In genomic region chr6:33763483-33763882, GRCh38 we compare ENCODE assay signal across 17 cellular contexts. TPM values are rescaled to one million over a fixed set of nuclear protein-coding genes. Genes with fewer than 3 reads are reported as not detected.
DNase-seq lines count a peak whose midpoint lies in the region; ATAC-seq and TF ChIP-seq lines count a peak whose summit lies in the region.
"Had no signal": no experiment of that assay in that cellular context is flagged by ENCODE, and none has a peak within 500 bp of the region (broad histone marks: within the 10 kb centered on the region; RNA-seq: fewer than 3 reads in every experiment).

No MANE protein-coding gene starts in this region.

- H3K9me3 Mint-ChIP-seq in endodermal cell = peaks cover 6% of the 10 kb centered on the region
- H3K9me3 Mint-ChIP-seq: HFFc6 had no signal

- H3K27ac Mint-ChIP-seq in endodermal cell = peak overlapping the region; percentile 10
- H3K27ac Mint-ChIP-seq: CD4-positive, alpha-beta memory T cell; HFFc6; IgD-negative memory B cell had no signal

- H3K27me3 ChIP-seq in endodermal cell (ENCODE audit: control insufficient read depth, insufficient read depth, low read length, poor library complexity, severe bottlenecking) (no peaks in the 10 kb centered on the region), neuronal stem cell (ENCODE audit: control insufficient read depth in 3 of 3, insufficient read depth in 3 of 3, low read depth in 1 of 3, low read length in 3 of 3) (peaks cover 0 to 4% (median 0%) of the 10 kb centered on the region in 3 experiments)
- H3K27me3 ChIP-seq: BE2C had no signal

- no peak overlapping the region for H2BK120ac ChIP-seq in neuronal stem cell (ENCODE audit: low read depth, low read length)

- TF ChIP-seq CTCF in VCaP (conservative IDR thresholded peaks at IDR 0.05) (no peak), endodermal cell (conservative IDR thresholded peaks at IDR 0.05) (no peak), foreskin fibroblast (IDR thresholded peaks at IDR 0.05; ENCODE audit: low read depth, low read length) (no peak)

- no peak overlapping the region for H3K4me2 ChIP-seq in neuronal stem cell (ENCODE audit: insufficient read depth, low read length, poor library complexity, severe bottlenecking)

- no peak overlapping the region for H3K23ac ChIP-seq in neuronal stem cell (ENCODE audit: low read depth, low read length, poor library complexity)

- H3K27me3 Mint-ChIP-seq in endodermal cell (ENCODE audit: insufficient read depth) = peaks cover 8% of the 10 kb centered on the region

- no peak overlapping the region for H3K18ac ChIP-seq in neuronal stem cell (ENCODE audit: low read length)

- H4K91ac ChIP-seq in neuronal stem cell (ENCODE audit: low read depth, low read length, poor library complexity) = no peak overlapping the region

- WGBS in endodermal cell (ENCODE audit: insufficient coverage in 1 of 2, insufficient read length in 1 of 2), 2 experiments = 88 to 92% methylated on average over 4 to 6 of the region's 6 CpGs
- no CpG with 5 or more reads among the region's 6 CpGs for WGBS in neuronal stem cell (ENCODE audit: extremely low coverage in 2 of 2, insufficient read length in 2 of 2, insufficient replicate concordance in 1 of 2), 2 donors

- no peak overlapping the region for H2AFZ ChIP-seq in neuronal stem cell (ENCODE audit: low read length)
- H2AFZ ChIP-seq: GM23248 had no signal

- no peaks in the 10 kb centered on the region for H3K79me1 ChIP-seq in neuronal stem cell (ENCODE audit: low read depth, low read length)

- H3K4me3 Mint-ChIP-seq in endodermal cell = no peak overlapping the region
- H3K4me3 Mint-ChIP-seq: CD4-positive, alpha-beta memory T cell; HFFc6; IgD-negative memory B cell had no signal

- H2AK5ac ChIP-seq in neuronal stem cell (ENCODE audit: low read depth, low read length) = peak overlapping the region; percentile 64

- H2BK15ac ChIP-seq in neuronal stem cell (ENCODE audit: low read length) = no peak overlapping the region

- H3K9me3 ChIP-seq in endodermal cell (ENCODE audit: control insufficient read depth, low read length) = no peaks in the 10 kb centered on the region
- H3K9me3 ChIP-seq in neuronal stem cell (replicated peaks in 1 of 2; ENCODE audit: control insufficient read depth in 2 of 2, insufficient read depth in 1 of 2, low read depth in 1 of 2, low read length in 2 of 2) = no peaks in the 10 kb centered on the region
- H3K9me3 ChIP-seq: BE2C had no signal

- no peak overlapping the region for H3K14ac ChIP-seq in neuronal stem cell (ENCODE audit: low read length)

- ATAC-seq in HG02642 (IDR thresholded peaks at IDR 0.05; ENCODE audit: poor library complexity, unreplicated experiment) = no peak
- ATAC-seq: HCT116, HepG2 had no signal

- H3K36me3 ChIP-seq in endodermal cell (ENCODE audit: control insufficient read depth, insufficient read depth, low read length) (no peaks in the 10 kb centered on the region), neuronal stem cell (replicated peaks in 1 of 2; ENCODE audit: control insufficient read depth in 2 of 2, insufficient read depth in 2 of 2, low read length in 2 of 2) (no peaks in the 10 kb centered on the region)
- H3K36me3 ChIP-seq: BE2C had no signal

- H3K4me3 ChIP-seq in endodermal cell (ENCODE audit: low read length) = no peak overlapping the region
- H3K4me3 ChIP-seq in neuronal stem cell (ENCODE audit: low read length in 2 of 2) = no peak overlapping the region
- H3K4me3 ChIP-seq in foreskin fibroblast (ENCODE audit: low read depth in 1 of 2, low read length in 2 of 2) = no peak overlapping the region
- H3K4me3 ChIP-seq: GM23248 had no signal

- H3K36me3 Mint-ChIP-seq in endodermal cell (ENCODE audit: low read depth) = no peaks in the 10 kb centered on the region
- H3K36me3 Mint-ChIP-seq: CD4-positive, alpha-beta memory T cell had no signal

- DNase-seq in endodermal cell = no peak
- no peak for DNase-seq in neuronal stem cell (ENCODE audit: low spot score)
- no peak for DNase-seq in foreskin fibroblast
- DNase-seq in mucosa of gallbladder (ENCODE audit: low spot score) = no peak
- DNase-seq: BE2C; CD4-positive, alpha-beta memory T cell; DMS79 treated with DMSO at 0.1 percent for 48 hours; GF-D8; GM23248; HFFc6; KBM-7 had no signal

- H3K27ac ChIP-seq in VCaP = peak overlapping the region; percentile 76; the same call in 1 of the 2 replicates
- no peak overlapping the region for H3K27ac ChIP-seq in endodermal cell (ENCODE audit: low read depth, low read length)
- no peak overlapping the region for H3K27ac ChIP-seq in neuronal stem cell (replicated peaks; ENCODE audit: low read length)
- H3K27ac ChIP-seq: GM23248 had no signal

- H3K4me1 ChIP-seq in endodermal cell (ENCODE audit: control insufficient read depth, insufficient read depth, low read length) (no peaks in the 10 kb centered on the region), neuronal stem cell (ENCODE audit: control insufficient read depth in 2 of 2, insufficient read depth in 1 of 2, low read depth in 1 of 2, low read length in 2 of 2) (peaks cover 9 to 10% of the 10 kb centered on the region in 2 donors)
- H3K4me1 ChIP-seq: BE2C had no signal

- no peak overlapping the region for H4K8ac ChIP-seq in neuronal stem cell (ENCODE audit: low read depth, low read length)

- no peak overlapping the region for H2BK12ac ChIP-seq in neuronal stem cell (ENCODE audit: low read length)

- H3K4ac ChIP-seq in neuronal stem cell (ENCODE audit: low read length) = no peak overlapping the region

- no peak overlapping the region for H2BK5ac ChIP-seq in neuronal stem cell (ENCODE audit: low read length)

- no peaks in the 10 kb centered on the region for H3K4me1 Mint-ChIP-seq in endodermal cell

- no peak overlapping the region for H3K9ac ChIP-seq in endodermal cell (ENCODE audit: extremely low read depth, low read length, poor library complexity, severe bottlenecking)
- no peak overlapping the region for H3K9ac ChIP-seq in neuronal stem cell (ENCODE audit: low read depth, low read length, poor library complexity)
- H3K9ac ChIP-seq: GM23248 had no signal

RNA-seq across cellular contexts. Expression of gene IP6K3, which starts 16.8 kb away (rescaled TPM):
- total RNA-seq in endodermal cell (not detected), mucosa of gallbladder (0.26 TPM)
- 1.1 TPM for polyA plus RNA-seq in endodermal cell (2013, experiment 1 of 2)
- 2.3 TPM for polyA plus RNA-seq in endodermal cell (2013, experiment 2 of 2)
- 1.7 TPM for polyA plus RNA-seq in neuronal stem cell (2013, experiment 1 of 2)
- polyA plus RNA-seq in neuronal stem cell (2013, experiment 2 of 2) = 1.4 TPM
- total RNA-seq: CD4-positive, alpha-beta memory T cell; GM23248 had no signal
- polyA plus RNA-seq: CD4-positive, alpha-beta memory T cell; GM23248; IgD-negative memory B cell had no signal

RNA-seq across cellular contexts. Expression of gene LEMD2, which starts 25.4 kb away (rescaled TPM):
- total RNA-seq in endodermal cell (10 to 100 TPM; 62.0 to 75.8 TPM), mucosa of gallbladder (68.4 TPM)
- 72.5 TPM for polyA plus RNA-seq in endodermal cell (2013, experiment 1 of 2)
- 67.0 TPM for polyA plus RNA-seq in endodermal cell (2013, experiment 2 of 2)
- 30.6 TPM for polyA plus RNA-seq in neuronal stem cell (2013, experiment 1 of 2)
- 30.2 TPM for polyA plus RNA-seq in neuronal stem cell (2013, experiment 2 of 2)

RNA-seq across cellular contexts. Expression of gene MLN, which starts 40.3 kb away (rescaled TPM):
- total RNA-seq in endodermal cell (not detected), mucosa of gallbladder (not detected)
- not detected for polyA plus RNA-seq in endodermal cell (2013, experiment 1 of 2)
- not detected for polyA plus RNA-seq in endodermal cell (2013, experiment 2 of 2)
- polyA plus RNA-seq in neuronal stem cell (2013, experiment 1 of 2) = not detected
- polyA plus RNA-seq in neuronal stem cell (2013, experiment 2 of 2) = not detected
- total RNA-seq: A172; CD4-positive, alpha-beta memory T cell; GM23248; HepG2; HFFc6 had no signal
- polyA plus RNA-seq: CD4-positive, alpha-beta memory T cell; GM23248; HepG2; IgD-negative memory B cell had no signal

RNA-seq across cellular contexts. Expression of gene UQCC2, which starts 52.0 kb away (rescaled TPM):
- total RNA-seq in endodermal cell (100 to 1,000 TPM; 120 to 174 TPM), mucosa of gallbladder (44.3 TPM)
- 170 TPM for polyA plus RNA-seq in endodermal cell (2013, experiment 1 of 2)
- 163 TPM for polyA plus RNA-seq in endodermal cell (2013, experiment 2 of 2)
- polyA plus RNA-seq in neuronal stem cell (2013, experiment 1 of 2) = 222 TPM
- 222 TPM for polyA plus RNA-seq in neuronal stem cell (2013, experiment 2 of 2)
